Comparison of ENCODE assay signal across 8 cellular contexts in genomic region chr9:130715270-130716077, GRCh38. TPM values are rescaled to one million over a fixed set of nuclear protein-coding genes. Genes with fewer than 3 reads are reported as not detected.
DNase-seq lines count a peak whose midpoint lies in the region; ATAC-seq lines count a peak whose summit lies in the region.

No MANE protein-coding gene starts in this region.

- H3K27ac Mint-ChIP-seq in activated CD4-positive, alpha-beta T cell treated with anti-CD3 and anti-CD28 coated beads for 36 hours, result no peak overlapping the region
- H3K27ac Mint-ChIP-seq in activated T-helper 17 cell treated with anti-CD3 and anti-CD28 coated beads, Interleukin-2, amount 50 U/mL, for 72 hours, result no peak overlapping the region

- H3K27ac ChIP-seq in iPS-20b (ENCODE audit: low read length), result no peak overlapping the region
- H3K27ac ChIP-seq in subcutaneous abdominal adipose tissue (ENCODE audit: low read depth, low read length), result peak overlapping the region; percentile 89

- peak overlapping the region; percentile 82 for H3K4me3 Mint-ChIP-seq in activated CD4-positive, alpha-beta T cell treated with anti-CD3 and anti-CD28 coated beads for 36 hours
- peak overlapping the region; percentile 91 for H3K4me3 Mint-ChIP-seq in activated T-helper 17 cell treated with anti-CD3 and anti-CD28 coated beads, Interleukin-2, amount 50 U/mL, for 72 hours

- H3K9me3 Mint-ChIP-seq in activated CD4-positive, alpha-beta T cell treated with anti-CD3 and anti-CD28 coated beads for 36 hours (ENCODE audit: low read depth), result no peaks in the 10 kb centered on the region
- H3K9me3 Mint-ChIP-seq in activated T-helper 17 cell treated with anti-CD3 and anti-CD28 coated beads, Interleukin-2, amount 50 U/mL, for 72 hours, result no peaks in the 10 kb centered on the region

- DNase-seq in activated CD4-positive, alpha-beta T cell treated with anti-CD3 and anti-CD28 coated beads for 36 hours, result no peak
- DNase-seq in activated CD4-positive, alpha-beta T cell treated with anti-CD3 and anti-CD28 coated beads, Interleukin-2, amount 50 U/mL, for 48 hours, result no peak
- DNase-seq in NCI-H1930 (lab: John Stamatoyannopoulos, UW), result no peak
- DNase-seq in cerebellar nuclear complex (lab: John Stamatoyannopoulos, UW), result no peak
- no peak for DNase-seq in posterior cingulate gyrus

- peak overlapping the region; percentile 83; the same call in 1 of the 2 replicates for H3K9ac ChIP-seq in iPS-20b (ENCODE audit: low read depth, low read length)
- H3K9ac ChIP-seq in subcutaneous abdominal adipose tissue (ENCODE audit: low read length in 5 of 5), result peak overlapping the region; percentile 53 to 95 (median 86)

- peaks cover 37% of the 10 kb centered on the region for H3K4me1 Mint-ChIP-seq in activated CD4-positive, alpha-beta T cell treated with anti-CD3 and anti-CD28 coated beads for 36 hours
- peaks cover 16% of the 10 kb centered on the region for H3K4me1 Mint-ChIP-seq in activated T-helper 17 cell treated with anti-CD3 and anti-CD28 coated beads, Interleukin-2, amount 50 U/mL, for 72 hours

- ATAC-seq in activated CD4-positive, alpha-beta T cell treated with anti-CD3 and anti-CD28 coated beads for 36 hours, result no peak
- no peak for ATAC-seq in activated T-helper 17 cell treated with anti-CD3 and anti-CD28 coated beads, Interleukin-2, amount 50 U/mL, for 72 hours (replicated peaks)

- CTCF ChIA-PET in activated CD4-positive, alpha-beta T cell treated with anti-CD3 and anti-CD28 coated beads for 36 hours (lab: Charles Lee), result interaction anchor here (1.0 to 1.9 kb wide), 5 partner anchors 13 to 150 kb away, joined by 3 to 11 read pairs (median 5); no protein-coding TSS in a partner anchor

- H3K27me3 ChIP-seq in iPS-20b (ENCODE audit: insufficient read depth, low read length) (no peaks in the 10 kb centered on the region), subcutaneous abdominal adipose tissue (ENCODE audit: control insufficient read depth in 5 of 5, insufficient read depth in 4 of 5, low read length in 5 of 5) (no peaks in the 10 kb centered on the region)

- POLR2A ChIA-PET in activated CD4-positive, alpha-beta T cell treated with anti-CD3 and anti-CD28 coated beads for 36 hours (lab: Charles Lee), result interaction anchor here (0.6 to 1.3 kb wide), 3 partner anchors 12 to 137 kb away, joined by 3 to 5 read pairs (median 4); no protein-coding TSS in a partner anchor

- H3K36me3 ChIP-seq in iPS-20b (ENCODE audit: insufficient read depth, low read depth, low read length) (no peaks in the 10 kb centered on the region), subcutaneous abdominal adipose tissue (ENCODE audit: control insufficient read depth in 5 of 5, insufficient read depth in 5 of 5, low read length in 5 of 5) (no peaks in the 10 kb centered on the region)

- peaks cover 14% of the 10 kb centered on the region for H3K4me1 ChIP-seq in iPS-20b (ENCODE audit: insufficient read depth, low read length)
- H3K4me1 ChIP-seq in subcutaneous abdominal adipose tissue (ENCODE audit: control insufficient read depth in 5 of 5, insufficient read depth in 5 of 5, low read length in 5 of 5), result peaks cover 5 to 46% (median 44%) of the 10 kb centered on the region in 5 donors

- H3K4me3 ChIP-seq in iPS-20b (ENCODE audit: low read length), result peak overlapping the region; percentile 94
- H3K4me3 ChIP-seq in subcutaneous abdominal adipose tissue (ENCODE audit: low read depth in 1 of 5, low read length in 5 of 5), result peak overlapping the region; percentile 77 to 87 (median 79)

- no peaks in the 10 kb centered on the region for H3K27me3 Mint-ChIP-seq in activated CD4-positive, alpha-beta T cell treated with anti-CD3 and anti-CD28 coated beads for 36 hours
- no peaks in the 10 kb centered on the region for H3K27me3 Mint-ChIP-seq in activated T-helper 17 cell treated with anti-CD3 and anti-CD28 coated beads, Interleukin-2, amount 50 U/mL, for 72 hours

- H3K9me3 ChIP-seq in iPS-20b (ENCODE audit: insufficient read depth, low read depth, low read length) (no peaks in the 10 kb centered on the region), subcutaneous abdominal adipose tissue (ENCODE audit: control insufficient read depth in 5 of 5, low read length in 5 of 5) (no peaks in the 10 kb centered on the region)

- peaks cover 2% of the 10 kb centered on the region for H3K36me3 Mint-ChIP-seq in activated CD4-positive, alpha-beta T cell treated with anti-CD3 and anti-CD28 coated beads for 36 hours (ENCODE audit: low read depth)
- no peaks in the 10 kb centered on the region for H3K36me3 Mint-ChIP-seq in activated T-helper 17 cell treated with anti-CD3 and anti-CD28 coated beads, Interleukin-2, amount 50 U/mL, for 72 hours (ENCODE audit: low read depth)

- intact Hi-C loops in activated CD4-positive, alpha-beta T cell treated with anti-CD3 and anti-CD28 coated beads for 36 hours (cut with DNase I, micrococcal nuclease), result loop anchor here in 1 of 2 experiments (10.0 kb wide), 1 partner anchor 559 kb away; the partner anchor contains the start of gene FAM78A
- intact Hi-C loops in posterior cingulate gyrus (cut with DNase I), result loop anchor here (10.0 kb wide), 1 partner anchor 49 kb away; no protein-coding TSS in a partner anchor

RNA-seq across cellular contexts. Expression of gene EXOSC2, which starts 21.9 kb away (rescaled TPM):
- 10 to 100 TPM; 67.9 to 86.0 TPM for total RNA-seq in activated CD4-positive, alpha-beta T cell treated with anti-CD3 and anti-CD28 coated beads for 36 hours
- total RNA-seq in activated T-helper 17 cell treated with anti-CD3 and anti-CD28 coated beads, Interleukin-2, amount 50 U/mL, for 72 hours, result 10 to 100 TPM; 66.9 to 89.1 TPM

RNA-seq across cellular contexts. Expression of gene PRDM12, which starts 51.1 kb away (rescaled TPM):
- under 1 TPM in 1 of 2 experiments, not detected in 1; 0.09 TPM for total RNA-seq in activated CD4-positive, alpha-beta T cell treated with anti-CD3 and anti-CD28 coated beads for 36 hours
- total RNA-seq in activated T-helper 17 cell treated with anti-CD3 and anti-CD28 coated beads, Interleukin-2, amount 50 U/mL, for 72 hours, result under 1 TPM in 1 of 2 donors, not detected in 1; 0.15 TPM
